Comparison of ENCODE assay signal across 28 cellular contexts in genomic region chr2:122542236-122542635, GRCh38.
"Had no signal": no experiment of that assay in that cellular context is flagged by ENCODE, and none has a peak within 500 bp of the region (broad histone marks: within the 10 kb centered on the region; RNA-seq: fewer than 3 reads in every experiment).

No MANE protein-coding gene starts in this region.

- H3K9me3 ChIP-seq: colonic mucosa, esophagus muscularis mucosa, esophagus squamous epithelium, gastrocnemius medialis, gastroesophageal sphincter, heart left ventricle had no signal

- FAIRE-seq: colon, endometrium, endothelial cell of umbilical vein, frontal cortex had no signal

- H3K27ac ChIP-seq: colonic mucosa, coronary artery, dorsolateral prefrontal cortex, epithelial cell of prostate, esophagus muscularis mucosa, esophagus squamous epithelium, foreskin keratinocyte, gastrocnemius medialis, gastroesophageal sphincter, heart left ventricle, heart right ventricle had no signal

- H3K27me3 ChIP-seq: colonic mucosa, dorsolateral prefrontal cortex, esophagus muscularis mucosa, esophagus squamous epithelium, foreskin keratinocyte, gastrocnemius medialis, gastroesophageal sphincter, heart left ventricle, heart right ventricle had no signal

- DNase-seq: colonic mucosa; cortex of kidney; dermis blood vessel endothelial cell; dorsolateral prefrontal cortex; effector CD4-positive, alpha-beta T cell; effector CD8-positive, alpha-beta T cell; effector memory CD4-positive, alpha-beta T cell; effector memory CD8-positive, alpha-beta T cell; endodermal cell; erythroblast; esophagus squamous epithelium; foreskin fibroblast; foreskin keratinocyte; foreskin melanocyte; gastrocnemius medialis; glutamatergic neuron; head of caudate nucleus; heart left ventricle; heart right ventricle had no signal

- H3K4me1 ChIP-seq: colonic mucosa, esophagus muscularis mucosa, esophagus squamous epithelium, foreskin keratinocyte, gastrocnemius medialis, gastroesophageal sphincter, heart left ventricle, heart right ventricle had no signal

- ATAC-seq: effector memory CD8-positive, alpha-beta T cell; esophagus mucosa; foreskin keratinocyte; gastrocnemius medialis; gastroesophageal sphincter; heart left ventricle; heart right ventricle had no signal

- H3K4me3 ChIP-seq: colonic mucosa, coronary artery, dorsolateral prefrontal cortex, esophagus muscularis mucosa, esophagus squamous epithelium, gastrocnemius medialis, gastroesophageal sphincter, heart left ventricle, heart right ventricle had no signal

- H3K36me3 ChIP-seq: colonic mucosa, esophagus muscularis mucosa, esophagus squamous epithelium, gastrocnemius medialis, gastroesophageal sphincter, heart left ventricle, heart right ventricle had no signal
